ENCODE assay signal across 10 cellular contexts in the genomic region with DNA sequence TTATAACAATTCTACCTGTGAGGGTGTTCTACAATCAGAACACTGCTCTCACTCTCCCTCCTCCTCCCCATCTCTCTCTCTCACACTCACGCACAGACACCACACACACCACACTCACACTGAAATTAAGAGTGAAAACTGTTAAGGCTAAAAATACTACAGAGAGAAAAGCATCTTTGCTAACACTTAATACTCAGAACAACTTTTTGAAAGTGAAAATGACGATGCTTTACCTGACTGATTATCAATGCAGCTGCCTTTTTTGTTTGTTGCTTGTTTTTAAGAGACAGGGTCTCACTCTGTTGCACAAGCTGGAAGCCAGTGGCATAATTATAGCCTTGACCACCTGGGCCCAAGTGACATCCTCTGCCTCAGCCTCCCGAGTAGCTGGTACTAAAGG.
A peak's percentile ranks its signal among the peaks of the same experiment; 100 is the strongest.
DNase-seq lines count a peak whose midpoint lies in the region; ATAC-seq and TF ChIP-seq lines count a peak whose summit lies in the region.
"Had no signal": no experiment of that assay in that cellular context is flagged by ENCODE, and none has a peak within 500 bp of the region (broad histone marks: within the 10 kb centered on the region; RNA-seq: fewer than 3 reads in every experiment).

No MANE protein-coding gene starts in this region.

- H3K36me3 ChIP-seq in brain microvascular endothelial cell (replicated peaks), result no peaks in the 10 kb centered on the region

- H3K27me3 ChIP-seq in brain microvascular endothelial cell (replicated peaks), result no peaks in the 10 kb centered on the region

- H3K27ac ChIP-seq in brain microvascular endothelial cell, result peak overlapping the region; percentile 95

- H3K4me3 ChIP-seq in brain microvascular endothelial cell (ENCODE audit: low read depth, low read length), result no peak overlapping the region

- TF ChIP-seq CTCF in GM13976 (IDR thresholded peaks at IDR 0.05; ENCODE audit: borderline replicate concordance, control extremely low read depth, extremely low read depth, insufficient read depth, missing control alignments) (no peak), brain microvascular endothelial cell (IDR thresholded peaks at IDR 0.05; ENCODE audit: low read depth, low read length, missing control alignments) (no peak)

- DNase-seq in GM13976 (ENCODE audit: low spot score) (peak; percentile 21), brain microvascular endothelial cell (no peak), inferior parietal cortex (ENCODE audit: extremely low spot score) (no peak), NCI-H1105 treated with DMSO at 0.1 percent for 48 hours (lab: John Stamatoyannopoulos, UW) (no peak)
- DNase-seq in stimulated activated CD4-positive, alpha-beta T cell treated with anti-CD3 and anti-CD28 coated beads, Interleukin-4, amount 100 ng/mL, for 4 hours, result no peak
- no peak for DNase-seq in NK-92 treated with Interleukin-12 subunit alpha and Interleukin-12 subunit beta, amount 100 ng/mL, for 24 hours (lab: John Stamatoyannopoulos, UW)
- DNase-seq: activated CD4-positive, alpha-beta T cell treated with anti-CD3 and anti-CD28 coated beads for 4 hours; NCI-H524 treated with DMSO at 0.1 percent for 48 hours had no signal

- ATAC-seq in GM21381 (IDR thresholded peaks at IDR 0.05; ENCODE audit: unreplicated experiment) (peak; percentile 61), HG03095 (IDR thresholded peaks at IDR 0.05; ENCODE audit: unreplicated experiment) (peak; percentile 66)

- in situ Hi-C loops in GM13976 (cut with MboI; ENCODE audit: low sequenced_read_pairs, unreplicated experiment), result no loop called here
- in situ Hi-C loops in brain microvascular endothelial cell (cut with HindIII; ENCODE audit: low pct_ligation_motif_present, low sequenced_read_pairs), result no loop called here
